In genomic region chr1:58921342-58921741, GRCh38 we compare ENCODE assay signal across 1 cellular context.
TF ChIP-seq lines count a peak whose summit lies in the region.

No MANE protein-coding gene starts in this region.

TF ChIP-seq in K562, 482 proteins besides CTCF, POLR2A, EP300 and RAD21 (continued from another document):
- TF ChIP-seq ZNF449 (CRISPR knock-in tag; IDR thresholded peaks at IDR 0.05) = no peak
- no peak for TF ChIP-seq FOXJ2 (tag; IDR thresholded peaks at IDR 0.05)
- no peak for TF ChIP-seq ZNF282 (CRISPR knock-in tag; IDR thresholded peaks at IDR 0.05)
- no peak for TF ChIP-seq ASH1L (IDR thresholded peaks at IDR 0.05; ENCODE audit: borderline replicate concordance, low read depth, partially characterized antibody)
- peak; percentile 63; the same call in 1 of the 2 replicates for TF ChIP-seq ZBTB17 (CRISPR knock-in tag; IDR thresholded peaks at IDR 0.05)
- no peak for TF ChIP-seq MAFG (tag; conservative IDR thresholded peaks at IDR 0.05)
- no peak for TF ChIP-seq RBM39 (optimal IDR thresholded peaks at IDR 0.05; ENCODE audit: low read depth, low read length)
- no peak for TF ChIP-seq ADNP (tag; IDR thresholded peaks at IDR 0.05)
- no peak for TF ChIP-seq KLF16 (IDR thresholded peaks at IDR 0.05)
- TF ChIP-seq, protein P1, sequence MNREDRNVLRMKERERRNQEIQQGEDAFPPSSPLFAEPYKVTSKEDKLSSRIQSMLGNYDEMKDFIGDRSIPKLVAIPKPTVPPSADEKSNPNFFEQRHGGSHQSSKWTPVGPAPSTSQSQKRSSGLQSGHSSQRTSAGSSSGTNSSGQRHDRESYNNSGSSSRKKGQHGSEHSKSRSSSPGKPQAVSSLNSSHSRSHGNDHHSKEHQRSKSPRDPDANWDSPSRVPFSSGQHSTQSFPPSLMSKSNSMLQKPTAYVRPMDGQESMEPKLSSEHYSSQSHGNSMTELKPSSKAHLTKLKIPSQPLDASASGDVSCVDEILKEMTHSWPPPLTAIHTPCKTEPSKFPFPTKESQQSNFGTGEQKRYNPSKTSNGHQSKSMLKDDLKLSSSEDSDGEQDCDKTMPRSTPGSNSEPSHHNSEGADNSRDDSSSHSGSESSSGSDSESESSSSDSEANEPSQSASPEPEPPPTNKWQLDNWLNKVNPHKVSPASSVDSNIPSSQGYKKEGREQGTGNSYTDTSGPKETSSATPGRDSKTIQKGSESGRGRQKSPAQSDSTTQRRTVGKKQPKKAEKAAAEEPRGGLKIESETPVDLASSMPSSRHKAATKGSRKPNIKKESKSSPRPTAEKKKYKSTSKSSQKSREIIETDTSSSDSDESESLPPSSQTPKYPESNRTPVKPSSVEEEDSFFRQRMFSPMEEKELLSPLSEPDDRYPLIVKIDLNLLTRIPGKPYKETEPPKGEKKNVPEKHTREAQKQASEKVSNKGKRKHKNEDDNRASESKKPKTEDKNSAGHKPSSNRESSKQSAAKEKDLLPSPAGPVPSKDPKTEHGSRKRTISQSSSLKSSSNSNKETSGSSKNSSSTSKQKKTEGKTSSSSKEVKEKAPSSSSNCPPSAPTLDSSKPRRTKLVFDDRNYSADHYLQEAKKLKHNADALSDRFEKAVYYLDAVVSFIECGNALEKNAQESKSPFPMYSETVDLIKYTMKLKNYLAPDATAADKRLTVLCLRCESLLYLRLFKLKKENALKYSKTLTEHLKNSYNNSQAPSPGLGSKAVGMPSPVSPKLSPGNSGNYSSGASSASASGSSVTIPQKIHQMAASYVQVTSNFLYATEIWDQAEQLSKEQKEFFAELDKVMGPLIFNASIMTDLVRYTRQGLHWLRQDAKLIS (CRISPR knock-in tag; IDR thresholded peaks at IDR 0.05) = no peak
- no peak for TF ChIP-seq ZNF311 (CRISPR knock-in tag; IDR thresholded peaks at IDR 0.05)
- TF ChIP-seq RFX1 (IDR thresholded peaks at IDR 0.05) = no peak
